Comparison of ENCODE assay signal across 9 cellular contexts in the genomic region with DNA sequence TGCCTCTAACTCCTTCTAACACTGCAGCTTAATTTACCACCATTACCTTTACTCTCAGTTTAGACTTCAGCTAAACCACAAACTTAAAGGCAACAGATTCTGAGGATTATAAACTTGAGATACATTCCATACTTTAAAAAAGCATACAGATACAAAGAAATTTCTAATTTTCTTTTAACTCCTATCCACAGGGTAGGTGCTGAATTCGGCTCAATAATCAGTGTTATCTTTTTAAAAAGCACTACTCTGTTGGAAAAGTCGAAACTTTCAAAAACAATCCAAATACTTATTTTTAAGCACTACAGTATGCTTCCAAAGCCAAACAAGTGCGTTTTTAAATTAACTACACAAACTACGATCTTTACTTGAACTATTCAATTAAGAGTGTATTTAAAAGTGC. TPM values are rescaled to one million over a fixed set of nuclear protein-coding genes. Genes with fewer than 3 reads are reported as not detected.
DNase-seq lines count a peak whose midpoint lies in the region; ATAC-seq and TF ChIP-seq lines count a peak whose summit lies in the region.
"Had no signal": no experiment of that assay in that cellular context is flagged by ENCODE, and none has a peak within 500 bp of the region (broad histone marks: within the 10 kb centered on the region; RNA-seq: fewer than 3 reads in every experiment).

No MANE protein-coding gene starts in this region.

- H3K27ac ChIP-seq in heart right ventricle (peak overlapping the region in 6 of 10 donors; percentile 89 to 95 (median 92)), vagina (peak overlapping the region; percentile 95)

- TF ChIP-seq POLR2A in vagina (IDR thresholded peaks at IDR 0.05): no peak

- H3K27ac Mint-ChIP-seq in brain (peak overlapping the region; percentile 90 to 99 (median 95)), mesothelial cell of epicardium (peak overlapping the region; percentile 99)

- DNase-seq in heart right ventricle (no peak), Right ventricle myocardium inferior (ENCODE audit: missing footprints) (no peak), mesothelial cell of epicardium (ENCODE audit: low spot score in 2 of 2, unreplicated experiment in 2 of 2) (no peak), vagina (ENCODE audit: extremely low spot score in 2 of 2) (no peak), NCI-H2171 (lab: John Stamatoyannopoulos, UW) (no peak), cerebellar cortex (ENCODE audit: low spot score) (no peak)
- DNase-seq: NCI-H1930 had no signal

- ATAC-seq in heart right ventricle (no peak), Right ventricle myocardium inferior (no peak), GM18909 (IDR thresholded peaks at IDR 0.05; ENCODE audit: poor library complexity, unreplicated experiment) (no peak)

- peak overlapping the region; percentile 92 to 98 (median 97) for H3K4me3 Mint-ChIP-seq in brain
- peak overlapping the region; percentile 94 for H3K4me3 Mint-ChIP-seq in mesothelial cell of epicardium

- intact Hi-C loops in heart right ventricle (cut with DNase I): no loop called here
- intact Hi-C loops in Right ventricle myocardium inferior (cut with DNase I): loop anchor here (10.0 kb wide), 1 partner anchor 611 kb away; the partner anchor contains the start of genes BBIP1 and SHOC2
- intact Hi-C loops in vagina (cut with DNase I): loop anchor here (10.0 kb wide), 1 partner anchor 261 kb away; the partner anchor contains the start of gene SMC3

- H3K4me3 ChIP-seq in heart right ventricle (peak overlapping the region; percentile 79 to 96 (median 86)), vagina (peak overlapping the region; percentile 96 to 99)

- H3K27me3 ChIP-seq in heart right ventricle (no peaks in the 10 kb centered on the region), vagina (no peaks in the 10 kb centered on the region)

- H3K4me1 Mint-ChIP-seq in brain: peaks cover 68% of the 10 kb centered on the region
- peaks cover 24% of the 10 kb centered on the region for H3K4me1 Mint-ChIP-seq in mesothelial cell of epicardium

- H3K36me3 ChIP-seq in heart right ventricle (peaks cover 0 to 48% (median 28%) of the 10 kb centered on the region in 9 donors), vagina (peaks cover 0 to 25% of the 10 kb centered on the region in 2 donors)

- peaks cover 40% of the 10 kb centered on the region for H3K36me3 Mint-ChIP-seq in brain
- peaks cover 10% of the 10 kb centered on the region for H3K36me3 Mint-ChIP-seq in mesothelial cell of epicardium

- no peaks in the 10 kb centered on the region for H3K9me3 ChIP-seq in heart right ventricle
- no peaks in the 10 kb centered on the region for H3K9me3 ChIP-seq in vagina

- H3K4me1 ChIP-seq in heart right ventricle: peaks cover 4 to 67% (median 56%) of the 10 kb centered on the region in 9 donors
- H3K4me1 ChIP-seq in vagina: peaks cover 54% of the 10 kb centered on the region

- 4 to 9% methylated on average over 4 of the region's 4 CpGs for WGBS in heart right ventricle, 2 donors

- H3K9me3 Mint-ChIP-seq in brain (peaks cover 0 to 3% (median 0%) of the 10 kb centered on the region in 5 experiments), mesothelial cell of epicardium (no peaks in the 10 kb centered on the region)

- TF ChIP-seq CTCF in heart right ventricle (IDR thresholded peaks at IDR 0.05): no peak
- TF ChIP-seq CTCF in brain (conservative IDR thresholded peaks at IDR 0.05): no peak
- TF ChIP-seq CTCF in mesothelial cell of epicardium (IDR thresholded peaks at IDR 0.05; ENCODE audit: unreplicated experiment): no peak
- no peak for TF ChIP-seq CTCF in vagina (IDR thresholded peaks at IDR 0.05)

- H3K27me3 Mint-ChIP-seq in brain: peaks cover 11% of the 10 kb centered on the region
- H3K27me3 Mint-ChIP-seq in mesothelial cell of epicardium (ENCODE audit: low read depth): no peaks in the 10 kb centered on the region

RNA-seq across cellular contexts. Expression of gene SMNDC1, which starts 1.0 kb away (rescaled TPM):
- total RNA-seq in heart right ventricle (10 to 100 TPM; 18.1 to 28.0 (median 22.4) TPM), Right ventricle myocardium inferior (27.6 TPM), mesothelial cell of epicardium (38.5 to 41.4 TPM (median 39.6 TPM) in 3 replicates), vagina (12.3 TPM)
- polyA plus RNA-seq in heart right ventricle (10 to 100 TPM; 10.1 to 11.0 TPM), brain (ENCODE audit: insufficient read depth, low read depth, low replicate concordance) (22.3 TPM)

Comparison
In these comparisons a context has a peak if more than half of its experiments do, and no peak if none do; other contexts are left out.
1. intact Hi-C loops: an anchor here in Right ventricle myocardium inferior (10.0 kb wide) and vagina (10.0 kb wide); none called in heart right ventricle.